ENCODE assay signal across 14 cellular contexts in genomic region chr3:44184319-44184953, GRCh38. TPM values are rescaled to one million over a fixed set of nuclear protein-coding genes. Genes with fewer than 3 reads are reported as not detected.
DNase-seq lines count a peak whose midpoint lies in the region; ATAC-seq and TF ChIP-seq lines count a peak whose summit lies in the region.
"Had no signal": no experiment of that assay in that cellular context is flagged by ENCODE, and none has a peak within 500 bp of the region (broad histone marks: within the 10 kb centered on the region; RNA-seq: fewer than 3 reads in every experiment).

No MANE protein-coding gene starts in this region.

- H3K4me3 Mint-ChIP-seq in brain (peak overlapping the region in 4 of 5 experiments; percentile 12 to 60 (median 40)), nephron (peak overlapping the region in 1 of 3 experiments; percentile 73)
- H3K4me3 Mint-ChIP-seq: stimulated activated naive CD8-positive, alpha-beta T cell treated with anti-CD3 and anti-CD28 coated beads, Interleukin-15, amount 100 ng/mL, for 72 hours had no signal

- H3K36me3 Mint-ChIP-seq in brain (no peaks in the 10 kb centered on the region), nephron (ENCODE audit: low read depth) (no peaks in the 10 kb centered on the region)

- H3K4me1 ChIP-seq in KMS-11 (ENCODE audit: low read depth, poor library complexity, severe bottlenecking): peaks cover 15% of the 10 kb centered on the region
- H3K4me1 ChIP-seq: SJSA1 had no signal

- H3K27ac Mint-ChIP-seq in brain (peak overlapping the region in 4 of 5 experiments; percentile 16 to 82 (median 52)), nephron (peak overlapping the region; percentile 67 to 83 (median 78))
- H3K27ac Mint-ChIP-seq: stimulated activated naive CD8-positive, alpha-beta T cell treated with anti-CD3 and anti-CD28 coated beads, Interleukin-15, amount 100 ng/mL, for 72 hours had no signal

- no peaks in the 10 kb centered on the region for H3K79me2 ChIP-seq in KMS-11 (ENCODE audit: insufficient read depth, low read depth)

- no peaks in the 10 kb centered on the region for H3K27me3 ChIP-seq in KMS-11 (ENCODE audit: insufficient read depth, low read depth)
- H3K27me3 ChIP-seq: SJSA1 had no signal

- no peak overlapping the region for H3K4me3 ChIP-seq in KMS-11 (IDR thresholded peaks at IDR 0.05; ENCODE audit: insufficient read depth, low read depth, low read length)
- H3K4me3 ChIP-seq: SJSA1 had no signal

- DNase-seq in NCI-H1092 treated with DMSO at 0.1 percent for 48 hours (lab: John Stamatoyannopoulos, UW) (peak; percentile 2), NCI-H1092 (lab: John Stamatoyannopoulos, UW) (no peak), NCI-H1436 (lab: John Stamatoyannopoulos, UW) (no peak)
- no peak for DNase-seq in stimulated activated CD4-positive, alpha-beta T cell treated with anti-CD3 and anti-CD28 coated beads, Interleukin-4, amount 100 ng/mL, for 4 hours
- DNase-seq: 8988T; activated effector memory CD4-positive, alpha-beta T cell treated with Interleukin-2 at 50 U/mL for 16 hours; left ventricle myocardium superior; NCI-H187 treated with DMSO at 0.1 percent for 48 hours; stimulated activated naive CD8-positive, alpha-beta T cell treated with anti-CD3 and anti-CD28 coated beads, Interleukin-15, amount 100 ng/mL, for 72 hours had no signal

- H3K9ac ChIP-seq in KMS-11: no peak overlapping the region

- H3K4me2 ChIP-seq in KMS-11: peak overlapping the region; percentile 39; the same call in 1 of the 2 replicates

- no peaks in the 10 kb centered on the region for H3K36me3 ChIP-seq in KMS-11 (ENCODE audit: insufficient read depth)
- H3K36me3 ChIP-seq: SJSA1 had no signal

- H3K9me3 Mint-ChIP-seq in brain (no peaks in the 10 kb centered on the region), nephron (no peaks in the 10 kb centered on the region)
- H3K9me3 Mint-ChIP-seq: stimulated activated naive CD8-positive, alpha-beta T cell treated with anti-CD3 and anti-CD28 coated beads, Interleukin-15, amount 100 ng/mL, for 72 hours had no signal

- H4K20me1 ChIP-seq in KMS-11 (ENCODE audit: insufficient read depth): no peaks in the 10 kb centered on the region

- no peak for ATAC-seq in GM18868 (IDR thresholded peaks at IDR 0.05; ENCODE audit: unreplicated experiment)
- ATAC-seq: left ventricle myocardium superior; stimulated activated naive CD8-positive, alpha-beta T cell treated with anti-CD3 and anti-CD28 coated beads, Interleukin-15, amount 100 ng/mL, for 72 hours had no signal

- H3K27me3 Mint-ChIP-seq in brain: no peaks in the 10 kb centered on the region
- H3K27me3 Mint-ChIP-seq in nephron (ENCODE audit: low read depth): peaks cover 20% of the 10 kb centered on the region

- H2AFZ ChIP-seq in KMS-11 (ENCODE audit: low read depth): peak overlapping the region; percentile 35; the same call in 1 of the 2 replicates

- TF ChIP-seq CTCF in KMS-11 (conservative IDR thresholded peaks at IDR 0.05; ENCODE audit: low read depth, low read length) (no peak), brain (conservative IDR thresholded peaks at IDR 0.05) (no peak), nephron (IDR thresholded peaks at IDR 0.05; ENCODE audit: unreplicated experiment in 3 of 3) (no peak)

- H3K4me1 Mint-ChIP-seq in brain (peaks cover 12% of the 10 kb centered on the region), nephron (peaks cover 40% of the 10 kb centered on the region)
- H3K4me1 Mint-ChIP-seq: stimulated activated naive CD8-positive, alpha-beta T cell treated with anti-CD3 and anti-CD28 coated beads, Interleukin-15, amount 100 ng/mL, for 72 hours had no signal

- peak overlapping the region; percentile 32; the same call in 1 of the 2 replicates for H3K27ac ChIP-seq in KMS-11
- H3K27ac ChIP-seq: SJSA1 had no signal

RNA-seq across cellular contexts. Expression of gene TOPAZ1, which starts 57.2 kb away (rescaled TPM):
- polyA plus RNA-seq in brain (ENCODE audit: insufficient read depth, low read depth, low replicate concordance): not detected
